Comparison of ENCODE assay signal across 8 cellular contexts in the genomic region with DNA sequence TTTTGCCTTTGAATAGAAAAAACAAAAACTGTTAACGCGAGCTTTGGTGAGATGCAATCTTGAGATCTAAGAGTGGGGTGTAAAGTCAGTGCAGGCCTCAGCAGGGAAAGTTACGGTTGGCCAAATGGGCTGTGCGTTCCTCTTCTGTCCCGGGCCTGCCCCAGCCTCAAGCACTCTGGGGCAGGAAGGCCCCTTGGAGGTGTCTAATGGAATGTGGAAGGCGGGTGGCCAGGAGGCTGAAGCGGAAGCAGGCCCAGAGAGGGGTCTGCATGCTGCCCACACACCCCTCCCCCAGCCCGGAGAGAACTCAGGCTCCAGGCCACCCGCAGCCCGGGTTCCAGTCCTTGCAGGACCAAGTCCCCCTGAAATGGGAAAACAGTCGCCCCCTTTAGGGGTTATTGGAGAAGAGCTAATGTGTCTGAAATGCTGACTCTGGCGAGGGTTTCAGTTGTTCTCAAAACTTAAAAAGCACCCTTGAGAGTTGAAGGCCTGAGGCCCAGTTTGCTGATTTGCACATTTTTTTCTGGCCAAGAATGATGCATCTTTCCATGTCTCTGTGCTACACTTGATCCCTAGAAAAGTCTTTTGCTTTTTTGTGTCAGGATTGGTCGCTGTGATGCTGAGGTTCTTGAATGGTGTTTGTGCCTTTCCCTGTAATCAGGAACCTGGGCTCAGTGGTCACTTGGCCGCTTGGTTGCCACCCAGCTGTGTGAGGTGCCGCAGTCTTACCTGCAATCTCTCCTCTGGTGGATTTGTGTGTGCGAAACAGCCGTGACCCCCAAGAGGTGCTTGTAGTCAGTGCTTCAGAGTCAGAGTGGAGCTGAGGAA. TPM values are rescaled to one million over a fixed set of nuclear protein-coding genes. Genes with fewer than 3 reads are reported as not detected.
DNase-seq lines count a peak whose midpoint lies in the region; ATAC-seq, FAIRE-seq and TF ChIP-seq lines count a peak whose summit lies in the region.

No MANE protein-coding gene starts in this region.

- DNase-seq in Right ventricle myocardium inferior (ENCODE audit: missing footprints) (peak; percentile 45), cardiac septum (ENCODE audit: low spot score) (no peak), endodermal cell (peak; percentile 91), mucosa of descending colon (peak in 2 of 3 donors; percentile 25 to 43), frontal cortex (ENCODE audit: low spot score in 2 of 2) (no peak), NCI-H2196 (lab: John Stamatoyannopoulos, UW; ENCODE audit: unreplicated experiment) (no peak), NCI-H748 (lab: John Stamatoyannopoulos, UW; ENCODE audit: unreplicated experiment) (no peak)

- H3K9me3 Mint-ChIP-seq in endodermal cell = peaks cover under 1% of the 10 kb centered on the region

- 29 to 43% methylated on average over 9 to 15 of the region's 17 CpGs for WGBS in endodermal cell (ENCODE audit: insufficient coverage in 1 of 2, insufficient read length in 1 of 2), 2 experiments

- H3K4me3 ChIP-seq in endodermal cell (ENCODE audit: low read length) (peak overlapping the region; percentile 95), mucosa of descending colon (no peak overlapping the region)

- TF ChIP-seq CTCF in endodermal cell (conservative IDR thresholded peaks at IDR 0.05) (peak; percentile 55), mucosa of descending colon (IDR thresholded peaks at IDR 0.05) (no peak)

- H3K27me3 ChIP-seq in endodermal cell (ENCODE audit: control insufficient read depth, insufficient read depth, low read length, poor library complexity, severe bottlenecking) = peaks cover 3% of the 10 kb centered on the region

- no peak for ATAC-seq in Right ventricle myocardium inferior
- ATAC-seq in mucosa of descending colon = no peak
- ATAC-seq in HG03571 (IDR thresholded peaks at IDR 0.05; ENCODE audit: unreplicated experiment) = no peak

- FAIRE-seq in frontal cortex (lab: Jason Lieb, UNC) = no peak

- intact Hi-C loops in Right ventricle myocardium inferior (cut with DNase I) (no loop called here), cardiac septum (cut with DNase I) (no loop called here), mucosa of descending colon (cut with DNase I, micrococcal nuclease) (no loop called here)

- H3K4me1 ChIP-seq in endodermal cell (ENCODE audit: control insufficient read depth, insufficient read depth, low read length) (peaks cover 12% of the 10 kb centered on the region), mucosa of descending colon (ENCODE audit: low read depth) (peaks cover 10% of the 10 kb centered on the region)

- peak overlapping the region; percentile 72 for H3K4me3 Mint-ChIP-seq in endodermal cell

- peaks cover 51% of the 10 kb centered on the region for H3K4me1 Mint-ChIP-seq in endodermal cell

- peaks cover 23% of the 10 kb centered on the region for H3K36me3 Mint-ChIP-seq in endodermal cell (ENCODE audit: low read depth)

- peak overlapping the region; percentile 94 for H3K27ac Mint-ChIP-seq in endodermal cell

- H3K27me3 Mint-ChIP-seq in endodermal cell (ENCODE audit: insufficient read depth) = peaks cover 18% of the 10 kb centered on the region

- H3K27ac ChIP-seq in endodermal cell (ENCODE audit: low read depth, low read length) = peak overlapping the region; percentile 91

- peaks cover 37% of the 10 kb centered on the region for H3K36me3 ChIP-seq in endodermal cell (ENCODE audit: control insufficient read depth, insufficient read depth, low read length)
- no peaks in the 10 kb centered on the region for H3K36me3 ChIP-seq in mucosa of descending colon (ENCODE audit: low read depth)

- peak overlapping the region; percentile 92 for H3K9ac ChIP-seq in endodermal cell (ENCODE audit: extremely low read depth, low read length, poor library complexity, severe bottlenecking)

- H3K9me3 ChIP-seq in endodermal cell (ENCODE audit: control insufficient read depth, low read length) (no peaks in the 10 kb centered on the region), mucosa of descending colon (no peaks in the 10 kb centered on the region)

RNA-seq across cellular contexts. Expression of a gene that starts 2.0 kb away (rescaled TPM):
- total RNA-seq in Right ventricle myocardium inferior (51.6 TPM), cardiac septum (77.0 TPM), endodermal cell (100 to 1,000 TPM; 332 to 398 TPM), mucosa of descending colon (10 to 100 TPM in 2 of 3 donors, 1 to 10 TPM in 1; 4.6 to 46.9 (median 21.3) TPM), frontal cortex (11.4 TPM)
- polyA plus RNA-seq in endodermal cell (2013, experiment 1 of 2) = 216 TPM
- 213 TPM for polyA plus RNA-seq in endodermal cell (2013, experiment 2 of 2)

Comparison
In these comparisons a context has a peak if more than half of its experiments do, and no peak if none do; other contexts are left out.
1. DNase-seq: peak in Right ventricle myocardium inferior (single experiment), endodermal cell (single experiment) and mucosa of descending colon (2 of 3); none in cardiac septum (single experiment), frontal cortex (0 of 2), NCI-H2196 (single experiment) and NCI-H748 (single experiment).